In genomic region chr1:30196457-30196856, GRCh38 we compare ENCODE assay signal across 23 cellular contexts.
"Had no signal": no experiment of that assay in that cellular context is flagged by ENCODE, and none has a peak within 500 bp of the region (broad histone marks: within the 10 kb centered on the region; RNA-seq: fewer than 3 reads in every experiment).

No MANE protein-coding gene starts in this region.

- H3K4me1 Mint-ChIP-seq: activated B cell treated with CpG ODN at 0.5 μM for 24 hours; activated naive CD4-positive, alpha-beta T cell treated with anti-CD3 and anti-CD28 coated beads, Interleukin-2, amount 50 U/mL, for 24 hours had no signal

- DNase-seq: activated B cell treated with CpG ODN at 0.5 μM for 24 hours; activated CD4-positive, alpha-beta T cell treated with anti-CD3 and anti-CD28 coated beads for 1 hour; activated CD4-positive, alpha-beta T cell treated with anti-CD3 and anti-CD28 coated beads, Interleukin-2, amount 10 ng/mL, durations not matched to agents 24 days and 14 days; activated CD4-positive, alpha-beta T cell treated with anti-CD3 and anti-CD28 coated beads, Interleukin-2, amount 50 U/mL, for 48 hours; activated T-cell treated with anti-CD3 and anti-CD28 coated beads for 4 hours; activated T-cell treated with anti-CD3 and anti-CD28 coated beads, Interleukin-2, amount 50 U/mL, for 48 hours; caudate nucleus; MM.1S; NCI-H1105 treated with DMSO at 0.1 percent for 48 hours; NCI-H1436 treated with DMSO at 0.1 percent for 48 hours; NCI-H187; NCI-H2081; NCI-H510A treated with DMSO at 0.1 percent for 48 hours; NCI-H69; NK-92 treated with Interleukin-12 subunit alpha and Interleukin-12 subunit beta, amount 100 ng/mL, for 24 hours; OCI-M1; Right ventricle myocardium superior; RPMI8226; T-helper 9 cell had no signal

- ATAC-seq: K562, Panc1 had no signal

- H3K9me3 Mint-ChIP-seq: activated CD4-positive, alpha-beta T cell treated with anti-CD3 and anti-CD28 coated beads, Interleukin-2, amount 10 ng/mL, durations not matched to agents 24 days and 14 days; activated naive CD4-positive, alpha-beta T cell treated with anti-CD3 and anti-CD28 coated beads, Interleukin-2, amount 50 U/mL, for 24 hours; T-helper 1 cell treated with Interleukin-12 subunit alpha and Interleukin-12 subunit beta and Interleukin-4 antibody, amounts not matched to agents 30 μg/mL and 1 μg/mL, for 36 hours had no signal

- H3K4me3 Mint-ChIP-seq: activated B cell treated with CpG ODN at 0.5 μM for 24 hours; activated CD4-positive, alpha-beta T cell treated with anti-CD3 and anti-CD28 coated beads, Interleukin-2, amount 10 ng/mL, durations not matched to agents 24 days and 14 days; activated naive CD4-positive, alpha-beta T cell treated with anti-CD3 and anti-CD28 coated beads, Interleukin-2, amount 50 U/mL, for 24 hours; T-helper 1 cell treated with Interleukin-12 subunit alpha and Interleukin-12 subunit beta and Interleukin-4 antibody, amounts not matched to agents 30 μg/mL and 1 μg/mL, for 36 hours had no signal

- H3K36me3 Mint-ChIP-seq: activated naive CD4-positive, alpha-beta T cell treated with anti-CD3 and anti-CD28 coated beads, Interleukin-2, amount 50 U/mL, for 24 hours had no signal

- H3K27ac Mint-ChIP-seq: activated B cell treated with CpG ODN at 0.5 μM for 24 hours; activated CD4-positive, alpha-beta T cell treated with anti-CD3 and anti-CD28 coated beads, Interleukin-2, amount 10 ng/mL, durations not matched to agents 24 days and 14 days; activated naive CD4-positive, alpha-beta T cell treated with anti-CD3 and anti-CD28 coated beads, Interleukin-2, amount 50 U/mL, for 24 hours; T-helper 1 cell treated with Interleukin-12 subunit alpha and Interleukin-12 subunit beta and Interleukin-4 antibody, amounts not matched to agents 30 μg/mL and 1 μg/mL, for 36 hours had no signal
